8 cellular contexts compared by ENCODE assay signal in the genomic region with DNA sequence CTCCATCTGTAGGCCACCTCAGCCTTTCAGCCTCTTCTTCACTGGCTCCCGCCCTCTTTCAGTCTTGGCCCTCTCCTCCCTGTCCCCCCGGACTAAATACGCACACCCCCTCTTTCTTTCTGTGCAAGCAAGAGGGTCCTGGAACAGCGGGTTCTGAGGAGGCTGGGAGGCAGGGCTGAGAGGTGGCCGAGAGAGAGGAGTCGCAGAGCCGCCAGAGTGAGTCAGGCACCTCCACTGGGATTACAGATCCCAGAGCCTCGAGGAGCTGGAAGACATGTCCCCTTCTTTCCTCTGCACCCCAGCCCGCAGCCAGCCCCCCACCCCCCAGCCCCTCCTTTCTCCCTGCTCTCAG. TPM values are rescaled to one million over a fixed set of nuclear protein-coding genes. Genes with fewer than 3 reads are reported as not detected.
DNase-seq lines count a peak whose midpoint lies in the region; ATAC-seq and TF ChIP-seq lines count a peak whose summit lies in the region.

A gene (plus strand): TSS at position 1 of the 352 bp plus-strand sequence. CDS start 444 bp downstream, outside the sequence.

- H3K27ac ChIP-seq in lower lobe of right lung, result no peak within 1 kb of the TSS
- H3K27ac ChIP-seq in upper lobe of right lung, result peak within 1 kb of the TSS; percentile 36

- peaks cover 9% of the 10 kb centered on the region for H3K27me3 Mint-ChIP-seq in brain

- H3K36me3 ChIP-seq in lower lobe of right lung (no peaks in the 10 kb centered on the region), upper lobe of right lung (no peaks in the 10 kb centered on the region)

- H3K9me3 ChIP-seq in lower lobe of right lung, result no peaks in the 10 kb centered on the region
- H3K9me3 ChIP-seq in upper lobe of right lung, result no peaks in the 10 kb centered on the region

- POLR2A ChIA-PET in AG04449 (lab: Yijun Ruan, JAX), result interaction anchor here (0.5 to 1.3 kb wide), 3 partner anchors 31 to 39 kb away, joined by 3 to 4 read pairs (median 3); no protein-coding TSS in a partner anchor

- DNase-seq in AG04449 (ENCODE audit: low read depth, low spot score), result no peak
- peak; percentile 30 for DNase-seq in HK-2 (ENCODE audit: unreplicated experiment)
- no peak for DNase-seq in lower lobe of right lung
- DNase-seq in upper lobe of right lung, result no peak
- no peak for DNase-seq in NCI-H1092 (lab: John Stamatoyannopoulos, UW)
- no peak for DNase-seq in NCI-H2029 treated with DMSO at 0.1 percent for 48 hours (lab: John Stamatoyannopoulos, UW)

- H3K4me1 Mint-ChIP-seq in brain, result peaks cover 40% of the 10 kb centered on the region

- H3K4me1 ChIP-seq in lower lobe of right lung (peaks cover 14% of the 10 kb centered on the region), upper lobe of right lung (peaks cover 12% of the 10 kb centered on the region)

- peak within 1 kb of the TSS; percentile 78 to 92 (median 91) for H3K27ac Mint-ChIP-seq in brain

- H3K4me3 ChIP-seq in AG04449 (ENCODE audit: low read depth, low read length) (peak within 1 kb of the TSS; percentile 78), lower lobe of right lung (peak within 1 kb of the TSS; percentile 84), upper lobe of right lung (peak within 1 kb of the TSS; percentile 84)

- H3K9me3 Mint-ChIP-seq in brain, result no peaks in the 10 kb centered on the region

- peak in 1 of 2 donors; percentile 2 for ATAC-seq in lower lobe of right lung
- ATAC-seq in upper lobe of right lung, result no peak
- no peak for ATAC-seq in GM18868 (IDR thresholded peaks at IDR 0.05; ENCODE audit: unreplicated experiment)

- H3K4me3 Mint-ChIP-seq in brain, result peak within 1 kb of the TSS; percentile 90 to 93 (median 91)

- H3K27me3 ChIP-seq in lower lobe of right lung (ENCODE audit: low read depth) (peaks cover 6% of the 10 kb centered on the region), upper lobe of right lung (no peaks in the 10 kb centered on the region)

- intact Hi-C loops in lower lobe of right lung (cut with DNase I) (no loop called here), upper lobe of right lung (cut with DNase I) (no loop called here)

- CTCF ChIA-PET in AG04449 (lab: Yijun Ruan, JAX), result interaction anchor here (1.1 kb wide), 1 partner anchor 14 kb away, joined by 3 read pairs; no protein-coding TSS in a partner anchor

- no peak for TF ChIP-seq CTCF in AG04449 (IDR thresholded peaks at IDR 0.05; ENCODE audit: insufficient read depth, low read length, missing control alignments)
- TF ChIP-seq CTCF in brain (conservative IDR thresholded peaks at IDR 0.05), result no peak
- TF ChIP-seq CTCF in lower lobe of right lung (IDR thresholded peaks at IDR 0.05), result no peak
- TF ChIP-seq CTCF in upper lobe of right lung (IDR thresholded peaks at IDR 0.05), result no peak

- peaks cover 34% of the 10 kb centered on the region for H3K36me3 Mint-ChIP-seq in brain

RNA-seq across cellular contexts. Expression of the gene that starts here (rescaled TPM):
- polyA plus RNA-seq in brain (ENCODE audit: insufficient read depth, low read depth, low replicate concordance), result 33.2 TPM
- total RNA-seq in lower lobe of right lung, result 3.0 TPM
- 3.1 TPM for total RNA-seq in upper lobe of right lung
